Comparison of ENCODE assay signal across 9 cellular contexts in genomic region chr1:212914110-212914509, GRCh38. TPM values are rescaled to one million over a fixed set of nuclear protein-coding genes. Genes with fewer than 3 reads are reported as not detected.
DNase-seq lines count a peak whose midpoint lies in the region; ATAC-seq and TF ChIP-seq lines count a peak whose summit lies in the region.
"Not testable (repeated sequence)": the region's sequence is repeated elsewhere in the genome, so short reads cannot be mapped to it uniquely, and the experiment has no call there.
"Had no signal": no experiment of that assay in that cellular context is flagged by ENCODE, and none has a peak within 500 bp of the region (broad histone marks: within the 10 kb centered on the region; RNA-seq: fewer than 3 reads in every experiment).

No MANE protein-coding gene starts in this region.

- H3K4me1 Mint-ChIP-seq in H9 (peaks cover 44 to 79% of the 10 kb centered on the region in 2 experiments), WTC11 (peaks cover 52% of the 10 kb centered on the region), endodermal cell (peaks cover 58% of the 10 kb centered on the region), neural progenitor cell (peaks cover 26% of the 10 kb centered on the region)

- peak overlapping the region; percentile 97 to 98 (median 98) for H3K27ac Mint-ChIP-seq in H9
- peak overlapping the region; percentile 99 for H3K27ac Mint-ChIP-seq in WTC11
- H3K27ac Mint-ChIP-seq in endodermal cell: peak overlapping the region; percentile 83
- H3K27ac Mint-ChIP-seq in neural progenitor cell: not testable (repeated sequence)

- not testable (repeated sequence) for H2BK12ac ChIP-seq in H9 (ENCODE audit: insufficient read length, low read depth, low read length)

- not testable (repeated sequence) for H3K23ac ChIP-seq in H9 (ENCODE audit: insufficient read length, low read depth, low read length)

- not testable (repeated sequence) for H2AFZ ChIP-seq in H9 (ENCODE audit: low read length); neural progenitor cell (replicated peaks)

- not testable (repeated sequence) for H3K27me3 Mint-ChIP-seq in H9 (ENCODE audit: low read depth); WTC11 (ENCODE audit: low read depth); endodermal cell (ENCODE audit: insufficient read depth)
- peaks cover 23% of the 10 kb centered on the region for H3K27me3 Mint-ChIP-seq in neural progenitor cell (ENCODE audit: insufficient read depth, low read depth)

- not testable (repeated sequence) for H4K5ac ChIP-seq in H9 (ENCODE audit: insufficient read length, low read depth, low read length)

- H3K4me3 ChIP-seq in HUES6 (ENCODE audit: low read depth, low read length) (peak overlapping the region; percentile 51), iPS-18a (ENCODE audit: low read length) (peak overlapping the region; percentile 55)
- H3K4me3 ChIP-seq in endodermal cell (ENCODE audit: low read length); neural progenitor cell: not testable (repeated sequence)

- H3K9me3 Mint-ChIP-seq in H9, WTC11, endodermal cell, neural progenitor cell: not testable (repeated sequence)

- H3K27ac ChIP-seq in H9 (ENCODE audit: insufficient read length, low read depth, low read length): peak overlapping the region; percentile 84
- H3K27ac ChIP-seq in HUES6 (ENCODE audit: low read depth, low read length): peak overlapping the region; percentile 95
- H3K27ac ChIP-seq in endodermal cell (ENCODE audit: low read depth, low read length); iPS-18a (ENCODE audit: low read length); neural progenitor cell: not testable (repeated sequence)

- H3K27me3 ChIP-seq in H9 (ENCODE audit: insufficient read depth, low read length); HUES6 (ENCODE audit: control insufficient read depth, insufficient read depth, low read length); endodermal cell (ENCODE audit: control insufficient read depth, insufficient read depth, low read length, poor library complexity, severe bottlenecking); iPS-18a (ENCODE audit: control insufficient read depth, insufficient read depth, low read length): not testable (repeated sequence)
- H3K27me3 ChIP-seq in neural progenitor cell: peaks cover 51% of the 10 kb centered on the region

- DNase-seq in H9; WTC11 (ENCODE audit: low spot score); endodermal cell; neural progenitor cell (ENCODE audit: low spot score): not testable (repeated sequence)

- WGBS in H9 (ENCODE audit: extremely low coverage, insufficient read length, low lambda C conversion rate): no CpG with 5 or more reads among the region's 5 CpGs
- 17% methylated on average over 1 of the region's 5 CpGs; no CpG with 5 or more reads in 1 of the 2 experiments for WGBS in endodermal cell (ENCODE audit: insufficient coverage in 1 of 2, insufficient read length in 1 of 2), 2 experiments

- CTCF ChIA-PET in WTC11 (lab: Charles Lee): interaction anchor here (1.5 kb wide), 1 partner anchor 164 kb away, joined by 3 read pairs; no protein-coding TSS in a partner anchor

- H2AK5ac ChIP-seq in H9 (ENCODE audit: insufficient read length, low read length): not testable (repeated sequence)

- H2BK5ac ChIP-seq in H9 (ENCODE audit: insufficient read length, low read length): not testable (repeated sequence)

- H2BK20ac ChIP-seq in H9 (ENCODE audit: low read depth, low read length, poor library complexity, severe bottlenecking): not testable (repeated sequence)

- not testable (repeated sequence) for H3K56ac ChIP-seq in H9 (ENCODE audit: insufficient read length, low read depth, low read length)

- H3K4me3 Mint-ChIP-seq in H9 (peak overlapping the region; percentile 86 to 97), WTC11 (peak overlapping the region; percentile 91), endodermal cell (peak overlapping the region; percentile 73), neural progenitor cell (peak overlapping the region; percentile 11)

- not testable (repeated sequence) for ATAC-seq in WTC11

- H3K79me2 ChIP-seq in H9 (ENCODE audit: insufficient read depth, low read length); neural progenitor cell (ENCODE audit: low read depth): not testable (repeated sequence)

- not testable (repeated sequence) for H3K14ac ChIP-seq in H9 (ENCODE audit: insufficient read depth, low read length)

- peaks cover 24% of the 10 kb centered on the region for H3K4me1 ChIP-seq in ES-I3 (ENCODE audit: insufficient read depth, low read length)
- H3K4me1 ChIP-seq in H9 (ENCODE audit: insufficient read depth, low read length); endodermal cell (ENCODE audit: control insufficient read depth, insufficient read depth, low read length): not testable (repeated sequence)
- peaks cover 43% of the 10 kb centered on the region for H3K4me1 ChIP-seq in HUES6 (ENCODE audit: control insufficient read depth, insufficient read depth, low read length)
- H3K4me1 ChIP-seq in iPS-18a (ENCODE audit: control insufficient read depth, low read depth, low read length): peaks cover 25% of the 10 kb centered on the region
- H3K4me1 ChIP-seq in neural progenitor cell: peaks cover 16% of the 10 kb centered on the region

- not testable (repeated sequence) for H3T11ph ChIP-seq in H9 (ENCODE audit: low read length)

- not testable (repeated sequence) for H2BK120ac ChIP-seq in H9 (ENCODE audit: low read depth, low read length, poor library complexity, severe bottlenecking)

- H3K18ac ChIP-seq in H9 (ENCODE audit: insufficient read length, low read depth, low read length): not testable (repeated sequence)

- peak overlapping the region; percentile 75 for H3K4me2 ChIP-seq in H9 (ENCODE audit: insufficient read depth, insufficient read length, low read length)
- H3K4me2 ChIP-seq in neural progenitor cell: not testable (repeated sequence)

- H3F3A ChIP-seq in neural progenitor cell (ENCODE audit: low read depth): peaks cover 22% of the 10 kb centered on the region

- not testable (repeated sequence) for H3K23me2 ChIP-seq in H9 (ENCODE audit: insufficient read length, low read depth, low read length, poor library complexity, severe bottlenecking)

- H3K79me1 ChIP-seq in H9 (ENCODE audit: insufficient read depth, low read depth, low read length, poor library complexity, severe bottlenecking): not testable (repeated sequence)

- not testable (repeated sequence) for H3K36me3 ChIP-seq in ES-I3 (ENCODE audit: insufficient read depth, low read length); HUES6 (ENCODE audit: control insufficient read depth, insufficient read depth, low read length); endodermal cell (ENCODE audit: control insufficient read depth, insufficient read depth, low read length); iPS-18a (ENCODE audit: control insufficient read depth, low read depth, low read length); neural progenitor cell

- H2BK15ac ChIP-seq in H9 (ENCODE audit: low read depth, low read length): not testable (repeated sequence)

- H3K9ac ChIP-seq in ES-I3 (ENCODE audit: low read depth, low read length): peak overlapping the region; percentile 50; the same call in 1 of the 2 replicates
- not testable (repeated sequence) for H3K9ac ChIP-seq in H9 (ENCODE audit: extremely low read depth, insufficient read length, low read length); endodermal cell (ENCODE audit: extremely low read depth, low read length, poor library complexity, severe bottlenecking); neural progenitor cell
- H3K9ac ChIP-seq in HUES6 (ENCODE audit: low read length): peak overlapping the region; percentile 92
- H3K9ac ChIP-seq in iPS-18a (ENCODE audit: low read length): peak overlapping the region; percentile 57

- H3K36me3 Mint-ChIP-seq in H9 (ENCODE audit: insufficient read depth in 1 of 3, low read depth in 3 of 3): peaks cover 12 to 43% (median 42%) of the 10 kb centered on the region in 3 experiments
- H3K36me3 Mint-ChIP-seq in WTC11: peaks cover 12% of the 10 kb centered on the region
- not testable (repeated sequence) for H3K36me3 Mint-ChIP-seq in endodermal cell (ENCODE audit: low read depth); neural progenitor cell

- H4K91ac ChIP-seq in H9 (ENCODE audit: insufficient read length, low read depth, low read length): not testable (repeated sequence)

- not testable (repeated sequence) for H4K20me1 ChIP-seq in H9 (ENCODE audit: control insufficient read depth, insufficient read depth, insufficient read length); neural progenitor cell (ENCODE audit: low read depth)

- not testable (repeated sequence) for H3K9me3 ChIP-seq in ES-I3 (ENCODE audit: control insufficient read depth, insufficient read depth, low read length); H9 (ENCODE audit: control insufficient read depth, low read depth, low read length); HUES6 (ENCODE audit: control insufficient read depth, insufficient read depth, low read depth, low read length); endodermal cell (ENCODE audit: control insufficient read depth, low read length); iPS-18a (ENCODE audit: control insufficient read depth, low read depth, low read length); neural progenitor cell (ENCODE audit: low read depth)

- POLR2A ChIA-PET in WTC11 (lab: Charles Lee): not testable (repeated sequence)

- TF ChIP-seq CTCF in H9 (conservative IDR thresholded peaks at IDR 0.05); WTC11 (IDR thresholded peaks at IDR 0.05); endodermal cell (conservative IDR thresholded peaks at IDR 0.05); neural progenitor cell (IDR thresholded peaks at IDR 0.05): not testable (repeated sequence)

- not testable (repeated sequence) for H3K4ac ChIP-seq in H9 (ENCODE audit: low read depth, low read length)

- not testable (repeated sequence) for H4K8ac ChIP-seq in H9 (replicated peaks; ENCODE audit: insufficient read length, low read depth, low read length)

RNA-seq across cellular contexts. Expression of gene VASH2, which starts 36.2 kb away (rescaled TPM):
- total RNA-seq in H9 (2021) (76.1 and 79.5 TPM in 2 replicates), WTC11 (2021) (251 to 303 TPM (median 254 TPM) in 3 replicates), endodermal cell (10 to 100 TPM; 13.7 to 30.2 TPM), neural progenitor cell (ENCODE audit: low replicate concordance) (5.2 and 10.7 TPM in 2 replicates)
- polyA plus RNA-seq in endodermal cell (2013, experiment 1 of 2): 22.4 TPM
- polyA plus RNA-seq in endodermal cell (2013, experiment 2 of 2): 18.2 TPM
- total RNA-seq: B cell; CD8-positive, alpha-beta T cell had no signal

RNA-seq across cellular contexts. Expression of gene FLVCR1, which starts 56.0 kb away (rescaled TPM):
- total RNA-seq in H9 (2021) (53.6 and 55.2 TPM in 2 replicates), WTC11 (2021) (67.9 to 78.6 TPM (median 69.4 TPM) in 3 replicates), endodermal cell (10 to 100 TPM; 47.3 to 49.2 TPM), neural progenitor cell (ENCODE audit: low replicate concordance) (30.9 and 33.2 TPM in 2 replicates)
- polyA plus RNA-seq in endodermal cell (2013, experiment 1 of 2): 28.6 TPM
- 27.8 TPM for polyA plus RNA-seq in endodermal cell (2013, experiment 2 of 2)

Comparison
In these comparisons a context has a peak if more than half of its experiments do, and no peak if none do; other contexts are left out.
1. H3K4me3 Mint-ChIP-seq: peak in every context shown above with its lines; median percentile 92 in H9; 91 in WTC11; 73 in endodermal cell; 11 in neural progenitor cell.